ENCODE assay signal across 8 cellular contexts in the genomic region with DNA sequence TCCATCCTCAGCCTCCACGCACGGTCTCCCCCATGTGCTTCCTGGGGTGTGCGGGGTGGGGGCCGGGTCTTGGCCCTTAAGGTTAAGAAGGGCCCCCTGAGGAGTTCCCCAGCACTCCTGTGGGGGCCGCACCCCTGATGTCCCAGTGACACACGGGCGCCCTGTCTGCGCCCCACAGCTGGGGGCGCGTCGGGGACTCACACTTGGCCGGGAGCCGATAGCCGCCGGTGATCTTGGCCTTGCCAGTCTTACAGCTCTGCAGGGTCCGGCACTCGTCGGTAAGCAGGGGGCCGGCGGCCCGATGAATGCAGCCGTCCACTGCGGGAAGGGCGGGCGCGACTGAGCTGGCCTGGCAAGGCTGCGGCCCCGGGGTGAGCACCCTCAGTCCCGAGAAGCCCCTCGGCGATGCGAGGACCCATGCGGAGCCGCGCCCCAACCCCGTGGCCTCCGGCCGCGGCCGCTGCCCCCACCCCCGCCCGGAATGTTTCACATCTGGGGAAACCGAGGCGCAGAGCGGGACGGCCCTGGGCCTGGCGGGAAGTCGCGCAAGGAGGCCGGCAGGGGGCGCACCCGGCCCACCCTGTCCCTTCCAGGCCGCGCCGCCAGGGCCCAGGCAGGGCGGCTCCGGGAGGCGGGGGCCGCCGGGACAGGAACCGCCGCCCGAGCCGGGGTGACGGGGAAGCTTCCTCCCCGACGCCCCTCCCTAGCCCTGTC. TPM values are rescaled to one million over a fixed set of nuclear protein-coding genes. Genes with fewer than 3 reads are reported as not detected.
DNase-seq lines count a peak whose midpoint lies in the region; TF ChIP-seq lines count a peak whose summit lies in the region.

No MANE protein-coding gene starts in this region.

- no peaks in the 10 kb centered on the region for H3K4me1 ChIP-seq in endodermal cell (ENCODE audit: control insufficient read depth, insufficient read depth, low read length)

- H3K36me3 Mint-ChIP-seq in endodermal cell (ENCODE audit: low read depth): peaks cover 21% of the 10 kb centered on the region

- in situ Hi-C loops in G401 (cut with HindIII; ENCODE audit: low sequenced_read_pairs): loop anchor here (10.0 kb wide), 2 partner anchors 135 to 165 kb away; partner anchors contain the start of gene MACROD1

- H3K9ac ChIP-seq in endodermal cell (ENCODE audit: extremely low read depth, low read length, poor library complexity, severe bottlenecking): no peak overlapping the region

- H3K27ac ChIP-seq in HL-60 (replicated peaks): no peak overlapping the region
- H3K27ac ChIP-seq in endodermal cell (ENCODE audit: low read depth, low read length): no peak overlapping the region

- peak overlapping the region; percentile 40 for H3K4me3 Mint-ChIP-seq in endodermal cell

- H3K27me3 Mint-ChIP-seq in endodermal cell (ENCODE audit: insufficient read depth): peaks cover 44% of the 10 kb centered on the region

- DNase-seq in G401 (ENCODE audit: low spot score) (peak; percentile 76), HL-60 (ENCODE audit: low read depth in 1 of 2, low spot score in 1 of 2) (peak; percentile 39 to 56), endodermal cell (peak; percentile 91), midbrain (lab: John Stamatoyannopoulos, UW) (peak; percentile 62), NCI-H2107 treated with DMSO at 0.1 percent for 48 hours (lab: John Stamatoyannopoulos, UW; ENCODE audit: unreplicated experiment) (no peak), HuH-7.5 (ENCODE audit: low spot score) (no peak)
- peak; percentile 90 for DNase-seq in activated CD8-positive, alpha-beta memory T cell treated with anti-CD3 and anti-CD28 coated beads, Interleukin-2, amount 50 U/mL, for 48 hours
- DNase-seq in stimulated activated CD8-positive, alpha-beta memory T cell treated with anti-CD3 and anti-CD28 coated beads, Interleukin-2, amount 100 ng/mL, for 48 hours (ENCODE audit: low read depth in 2 of 2): peak; percentile 48 to 67

- no peak overlapping the region for H3K4me3 ChIP-seq in HL-60 (replicated peaks; ENCODE audit: insufficient read depth, low read length)
- H3K4me3 ChIP-seq in endodermal cell (ENCODE audit: low read length): no peak overlapping the region

- H3K27me3 ChIP-seq in HL-60 (ENCODE audit: insufficient read depth, poor library complexity, severe bottlenecking) (no peaks in the 10 kb centered on the region), endodermal cell (ENCODE audit: control insufficient read depth, insufficient read depth, low read length, poor library complexity, severe bottlenecking) (peaks cover 15% of the 10 kb centered on the region)

- H3K36me3 ChIP-seq in endodermal cell (ENCODE audit: control insufficient read depth, insufficient read depth, low read length): peaks cover 18% of the 10 kb centered on the region

- no peak overlapping the region for H3K27ac Mint-ChIP-seq in endodermal cell

- peaks cover 4% of the 10 kb centered on the region for H3K4me1 Mint-ChIP-seq in endodermal cell

- WGBS in endodermal cell (ENCODE audit: insufficient coverage in 1 of 2, insufficient read length in 1 of 2), 2 experiments: 3 to 9% methylated on average over 25 to 67 of the region's 67 CpGs

- TF ChIP-seq CTCF in HL-60 (IDR thresholded peaks at IDR 0.05; ENCODE audit: insufficient read depth, low read length) (peak; percentile 28), endodermal cell (conservative IDR thresholded peaks at IDR 0.05) (peak; percentile 93)

- no peaks in the 10 kb centered on the region for H3K9me3 Mint-ChIP-seq in endodermal cell

- no peaks in the 10 kb centered on the region for H3K9me3 ChIP-seq in endodermal cell (ENCODE audit: control insufficient read depth, low read length)

RNA-seq across cellular contexts. Expression of gene OTUB1, which starts 13.9 kb away (rescaled TPM):
- total RNA-seq in G401 (2014; rRNA removed; shearing (Covaris generic)): 123 and 143 TPM in 2 replicates
- 10 to 100 TPM; 87.7 to 95.1 TPM for total RNA-seq in endodermal cell
- polyA plus RNA-seq in endodermal cell (2013, experiment 1 of 2): 147 TPM
- polyA plus RNA-seq in endodermal cell (2013, experiment 2 of 2): 134 TPM

RNA-seq across cellular contexts. Expression of gene COX8A, which starts 25.8 kb away (rescaled TPM):
- 499 and 536 TPM in 2 replicates for total RNA-seq in G401 (2014; rRNA removed; shearing (Covaris generic))
- 100 to 1,000 TPM; 258 to 298 TPM for total RNA-seq in endodermal cell
- 420 TPM for polyA plus RNA-seq in endodermal cell (2013, experiment 1 of 2)
- polyA plus RNA-seq in endodermal cell (2013, experiment 2 of 2): 373 TPM

RNA-seq across cellular contexts. Expression of gene FLRT1, which starts 35.5 kb away (rescaled TPM):
- total RNA-seq in G401 (2014; rRNA removed; shearing (Covaris generic)): not detected in 2 replicates
- total RNA-seq in endodermal cell: not detected
- 4.2 TPM for polyA plus RNA-seq in endodermal cell (2013, experiment 1 of 2)
- polyA plus RNA-seq in endodermal cell (2013, experiment 2 of 2): 3.8 TPM

Comparison
In these comparisons a context has a peak if more than half of its experiments do, and no peak if none do; other contexts are left out.
1. DNase-seq: peak in G401 (single experiment), HL-60 (2 of 2), activated CD8-positive, alpha-beta memory T cell treated with anti-CD3 and anti-CD28 coated beads, Interleukin-2, amount 50 U/mL, for 48 hours (single experiment), endodermal cell (single experiment), midbrain (single experiment) and stimulated activated CD8-positive, alpha-beta memory T cell treated with anti-CD3 and anti-CD28 coated beads, Interleukin-2, amount 100 ng/mL, for 48 hours (2 of 2); none in NCI-H2107 treated with DMSO at 0.1 percent for 48 hours (single experiment) and HuH-7.5 (single experiment).